1 cellular context compared by ENCODE assay signal in genomic region chr2:186068154-186068826, GRCh38.
TF ChIP-seq lines count a peak whose summit lies in the region.

No MANE protein-coding gene starts in this region.

TF ChIP-seq in HepG2, 621 proteins besides CTCF, POLR2A, EP300 and RAD21 (continued from another document):
- TF ChIP-seq, protein P1, sequence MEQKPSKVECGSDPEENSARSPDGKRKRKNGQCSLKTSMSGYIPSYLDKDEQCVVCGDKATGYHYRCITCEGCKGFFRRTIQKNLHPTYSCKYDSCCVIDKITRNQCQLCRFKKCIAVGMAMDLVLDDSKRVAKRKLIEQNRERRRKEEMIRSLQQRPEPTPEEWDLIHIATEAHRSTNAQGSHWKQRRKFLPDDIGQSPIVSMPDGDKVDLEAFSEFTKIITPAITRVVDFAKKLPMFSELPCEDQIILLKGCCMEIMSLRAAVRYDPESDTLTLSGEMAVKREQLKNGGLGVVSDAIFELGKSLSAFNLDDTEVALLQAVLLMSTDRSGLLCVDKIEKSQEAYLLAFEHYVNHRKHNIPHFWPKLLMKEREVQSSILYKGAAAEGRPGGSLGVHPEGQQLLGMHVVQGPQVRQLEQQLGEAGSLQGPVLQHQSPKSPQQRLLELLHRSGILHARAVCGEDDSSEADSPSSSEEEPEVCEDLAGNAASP (CRISPR knock-in tag; IDR thresholded peaks at IDR 0.05; ENCODE audit: borderline replicate concordance), result peak; percentile 91; the same call in 1 of the 2 replicates
- no peak for TF ChIP-seq SMAD9 (CRISPR knock-in tag; IDR thresholded peaks at IDR 0.05)
- no peak for TF ChIP-seq YEATS2 (CRISPR knock-in tag; IDR thresholded peaks at IDR 0.05; ENCODE audit: borderline replicate concordance)
- TF ChIP-seq ZFP41 (CRISPR knock-in tag; IDR thresholded peaks at IDR 0.05; ENCODE audit: borderline replicate concordance), result no peak
- TF ChIP-seq, protein P2, sequence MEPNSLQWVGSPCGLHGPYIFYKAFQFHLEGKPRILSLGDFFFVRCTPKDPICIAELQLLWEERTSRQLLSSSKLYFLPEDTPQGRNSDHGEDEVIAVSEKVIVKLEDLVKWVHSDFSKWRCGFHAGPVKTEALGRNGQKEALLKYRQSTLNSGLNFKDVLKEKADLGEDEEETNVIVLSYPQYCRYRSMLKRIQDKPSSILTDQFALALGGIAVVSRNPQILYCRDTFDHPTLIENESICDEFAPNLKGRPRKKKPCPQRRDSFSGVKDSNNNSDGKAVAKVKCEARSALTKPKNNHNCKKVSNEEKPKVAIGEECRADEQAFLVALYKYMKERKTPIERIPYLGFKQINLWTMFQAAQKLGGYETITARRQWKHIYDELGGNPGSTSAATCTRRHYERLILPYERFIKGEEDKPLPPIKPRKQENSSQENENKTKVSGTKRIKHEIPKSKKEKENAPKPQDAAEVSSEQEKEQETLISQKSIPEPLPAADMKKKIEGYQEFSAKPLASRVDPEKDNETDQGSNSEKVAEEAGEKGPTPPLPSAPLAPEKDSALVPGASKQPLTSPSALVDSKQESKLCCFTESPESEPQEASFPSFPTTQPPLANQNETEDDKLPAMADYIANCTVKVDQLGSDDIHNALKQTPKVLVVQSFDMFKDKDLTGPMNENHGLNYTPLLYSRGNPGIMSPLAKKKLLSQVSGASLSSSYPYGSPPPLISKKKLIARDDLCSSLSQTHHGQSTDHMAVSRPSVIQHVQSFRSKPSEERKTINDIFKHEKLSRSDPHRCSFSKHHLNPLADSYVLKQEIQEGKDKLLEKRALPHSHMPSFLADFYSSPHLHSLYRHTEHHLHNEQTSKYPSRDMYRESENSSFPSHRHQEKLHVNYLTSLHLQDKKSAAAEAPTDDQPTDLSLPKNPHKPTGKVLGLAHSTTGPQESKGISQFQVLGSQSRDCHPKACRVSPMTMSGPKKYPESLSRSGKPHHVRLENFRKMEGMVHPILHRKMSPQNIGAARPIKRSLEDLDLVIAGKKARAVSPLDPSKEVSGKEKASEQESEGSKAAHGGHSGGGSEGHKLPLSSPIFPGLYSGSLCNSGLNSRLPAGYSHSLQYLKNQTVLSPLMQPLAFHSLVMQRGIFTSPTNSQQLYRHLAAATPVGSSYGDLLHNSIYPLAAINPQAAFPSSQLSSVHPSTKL (CRISPR knock-in tag; IDR thresholded peaks at IDR 0.05), result peak; percentile 44; the same call in 1 of the 2 replicates
- TF ChIP-seq ZNF772 (CRISPR knock-in tag; IDR thresholded peaks at IDR 0.05), result no peak
- TF ChIP-seq HIC2 (CRISPR knock-in tag; IDR thresholded peaks at IDR 0.05; ENCODE audit: low read depth), result no peak
- TF ChIP-seq RFX1 (IDR thresholded peaks at IDR 0.05), result no peak
- TF ChIP-seq IRF2 (CRISPR knock-in tag; IDR thresholded peaks at IDR 0.05), result no peak
- TF ChIP-seq, protein P3, sequence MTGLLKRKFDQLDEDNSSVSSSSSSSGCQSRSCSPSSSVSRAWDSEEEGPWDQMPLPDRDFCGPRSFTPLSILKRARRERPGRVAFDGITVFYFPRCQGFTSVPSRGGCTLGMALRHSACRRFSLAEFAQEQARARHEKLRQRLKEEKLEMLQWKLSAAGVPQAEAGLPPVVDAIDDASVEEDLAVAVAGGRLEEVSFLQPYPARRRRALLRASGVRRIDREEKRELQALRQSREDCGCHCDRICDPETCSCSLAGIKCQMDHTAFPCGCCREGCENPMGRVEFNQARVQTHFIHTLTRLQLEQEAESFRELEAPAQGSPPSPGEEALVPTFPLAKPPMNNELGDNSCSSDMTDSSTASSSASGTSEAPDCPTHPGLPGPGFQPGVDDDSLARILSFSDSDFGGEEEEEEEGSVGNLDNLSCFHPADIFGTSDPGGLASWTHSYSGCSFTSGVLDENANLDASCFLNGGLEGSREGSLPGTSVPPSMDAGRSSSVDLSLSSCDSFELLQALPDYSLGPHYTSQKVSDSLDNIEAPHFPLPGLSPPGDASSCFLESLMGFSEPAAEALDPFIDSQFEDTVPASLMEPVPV (CRISPR knock-in tag; IDR thresholded peaks at IDR 0.05), result no peak
- TF ChIP-seq DR1 (CRISPR knock-in tag; IDR thresholded peaks at IDR 0.05), result no peak
- no peak for TF ChIP-seq KMT2B (CRISPR knock-in tag; IDR thresholded peaks at IDR 0.05)
- no peak for TF ChIP-seq ZNF451 (CRISPR knock-in tag; IDR thresholded peaks at IDR 0.05)
- TF ChIP-seq ZBTB21 (CRISPR knock-in tag; IDR thresholded peaks at IDR 0.05), result no peak
- TF ChIP-seq, protein P4, sequence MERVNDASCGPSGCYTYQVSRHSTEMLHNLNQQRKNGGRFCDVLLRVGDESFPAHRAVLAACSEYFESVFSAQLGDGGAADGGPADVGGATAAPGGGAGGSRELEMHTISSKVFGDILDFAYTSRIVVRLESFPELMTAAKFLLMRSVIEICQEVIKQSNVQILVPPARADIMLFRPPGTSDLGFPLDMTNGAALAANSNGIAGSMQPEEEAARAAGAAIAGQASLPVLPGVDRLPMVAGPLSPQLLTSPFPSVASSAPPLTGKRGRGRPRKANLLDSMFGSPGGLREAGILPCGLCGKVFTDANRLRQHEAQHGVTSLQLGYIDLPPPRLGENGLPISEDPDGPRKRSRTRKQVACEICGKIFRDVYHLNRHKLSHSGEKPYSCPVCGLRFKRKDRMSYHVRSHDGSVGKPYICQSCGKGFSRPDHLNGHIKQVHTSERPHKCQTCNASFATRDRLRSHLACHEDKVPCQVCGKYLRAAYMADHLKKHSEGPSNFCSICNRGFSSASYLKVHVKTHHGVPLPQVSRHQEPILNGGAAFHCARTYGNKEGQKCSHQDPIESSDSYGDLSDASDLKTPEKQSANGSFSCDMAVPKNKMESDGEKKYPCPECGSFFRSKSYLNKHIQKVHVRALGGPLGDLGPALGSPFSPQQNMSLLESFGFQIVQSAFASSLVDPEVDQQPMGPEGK (CRISPR knock-in tag; IDR thresholded peaks at IDR 0.05), result no peak
- no peak for TF ChIP-seq MTA3 (CRISPR knock-in tag; IDR thresholded peaks at IDR 0.05)
- peak; percentile 40; the same call in 1 of the 2 replicates for TF ChIP-seq SAP130 (CRISPR knock-in tag; IDR thresholded peaks at IDR 0.05; ENCODE audit: low read depth)
- TF ChIP-seq ZMYM4 (CRISPR knock-in tag; IDR thresholded peaks at IDR 0.05), result 0 out of 2 replicates have a peak, but pooled peaks have one; percentile 41
- no peak for TF ChIP-seq ZBTB49 (CRISPR knock-in tag; IDR thresholded peaks at IDR 0.05; ENCODE audit: borderline replicate concordance)
- TF ChIP-seq ZNF496 (CRISPR knock-in tag; IDR thresholded peaks at IDR 0.05; ENCODE audit: insufficient replicate concordance), result no peak
- TF ChIP-seq ZNF883 (CRISPR knock-in tag; IDR thresholded peaks at IDR 0.05; ENCODE audit: not compliant biosample characterization), result no peak
- no peak for TF ChIP-seq CENPBD1 (CRISPR knock-in tag; IDR thresholded peaks at IDR 0.05; ENCODE audit: borderline replicate concordance, low read depth)
- 0 out of 2 replicates have a peak, but pooled peaks have one; percentile 48 for TF ChIP-seq TGIF2 (CRISPR knock-in tag; IDR thresholded peaks at IDR 0.05)
- 0 out of 2 replicates have a peak, but pooled peaks have one; percentile 27 for TF ChIP-seq MNT (IDR thresholded peaks at IDR 0.05)
- no peak for TF ChIP-seq ZNF615 (CRISPR knock-in tag; IDR thresholded peaks at IDR 0.05; ENCODE audit: borderline replicate concordance)
- TF ChIP-seq ZNF605 (CRISPR knock-in tag; IDR thresholded peaks at IDR 0.05), result no peak
- 0 out of 2 replicates have a peak, but pooled peaks have one; percentile 45 for TF ChIP-seq ZNF644 (CRISPR knock-in tag; IDR thresholded peaks at IDR 0.05; ENCODE audit: low read depth)
- no peak for TF ChIP-seq ZNF773 (CRISPR knock-in tag; IDR thresholded peaks at IDR 0.05; ENCODE audit: borderline replicate concordance)
- TF ChIP-seq TRIM24 (CRISPR knock-in tag; IDR thresholded peaks at IDR 0.05), result no peak
- TF ChIP-seq GTF3A (CRISPR knock-in tag; conservative IDR thresholded peaks at IDR 0.05), result no peak
- TF ChIP-seq, protein P5, sequence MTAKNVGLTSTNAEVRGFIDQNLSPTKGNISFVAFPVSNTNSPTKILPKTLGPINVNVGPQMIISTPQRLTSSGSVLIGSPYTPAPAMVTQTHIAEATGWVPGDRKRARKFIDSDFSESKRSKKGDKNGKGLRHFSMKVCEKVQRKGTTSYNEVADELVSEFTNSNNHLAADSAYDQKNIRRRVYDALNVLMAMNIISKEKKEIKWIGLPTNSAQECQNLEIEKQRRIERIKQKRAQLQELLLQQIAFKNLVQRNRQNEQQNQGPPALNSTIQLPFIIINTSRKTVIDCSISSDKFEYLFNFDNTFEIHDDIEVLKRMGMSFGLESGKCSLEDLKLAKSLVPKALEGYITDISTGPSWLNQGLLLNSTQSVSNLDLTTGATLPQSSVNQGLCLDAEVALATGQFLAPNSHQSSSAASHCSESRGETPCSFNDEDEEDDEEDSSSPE (CRISPR knock-in tag; IDR thresholded peaks at IDR 0.05), result no peak
- TF ChIP-seq, protein P6, sequence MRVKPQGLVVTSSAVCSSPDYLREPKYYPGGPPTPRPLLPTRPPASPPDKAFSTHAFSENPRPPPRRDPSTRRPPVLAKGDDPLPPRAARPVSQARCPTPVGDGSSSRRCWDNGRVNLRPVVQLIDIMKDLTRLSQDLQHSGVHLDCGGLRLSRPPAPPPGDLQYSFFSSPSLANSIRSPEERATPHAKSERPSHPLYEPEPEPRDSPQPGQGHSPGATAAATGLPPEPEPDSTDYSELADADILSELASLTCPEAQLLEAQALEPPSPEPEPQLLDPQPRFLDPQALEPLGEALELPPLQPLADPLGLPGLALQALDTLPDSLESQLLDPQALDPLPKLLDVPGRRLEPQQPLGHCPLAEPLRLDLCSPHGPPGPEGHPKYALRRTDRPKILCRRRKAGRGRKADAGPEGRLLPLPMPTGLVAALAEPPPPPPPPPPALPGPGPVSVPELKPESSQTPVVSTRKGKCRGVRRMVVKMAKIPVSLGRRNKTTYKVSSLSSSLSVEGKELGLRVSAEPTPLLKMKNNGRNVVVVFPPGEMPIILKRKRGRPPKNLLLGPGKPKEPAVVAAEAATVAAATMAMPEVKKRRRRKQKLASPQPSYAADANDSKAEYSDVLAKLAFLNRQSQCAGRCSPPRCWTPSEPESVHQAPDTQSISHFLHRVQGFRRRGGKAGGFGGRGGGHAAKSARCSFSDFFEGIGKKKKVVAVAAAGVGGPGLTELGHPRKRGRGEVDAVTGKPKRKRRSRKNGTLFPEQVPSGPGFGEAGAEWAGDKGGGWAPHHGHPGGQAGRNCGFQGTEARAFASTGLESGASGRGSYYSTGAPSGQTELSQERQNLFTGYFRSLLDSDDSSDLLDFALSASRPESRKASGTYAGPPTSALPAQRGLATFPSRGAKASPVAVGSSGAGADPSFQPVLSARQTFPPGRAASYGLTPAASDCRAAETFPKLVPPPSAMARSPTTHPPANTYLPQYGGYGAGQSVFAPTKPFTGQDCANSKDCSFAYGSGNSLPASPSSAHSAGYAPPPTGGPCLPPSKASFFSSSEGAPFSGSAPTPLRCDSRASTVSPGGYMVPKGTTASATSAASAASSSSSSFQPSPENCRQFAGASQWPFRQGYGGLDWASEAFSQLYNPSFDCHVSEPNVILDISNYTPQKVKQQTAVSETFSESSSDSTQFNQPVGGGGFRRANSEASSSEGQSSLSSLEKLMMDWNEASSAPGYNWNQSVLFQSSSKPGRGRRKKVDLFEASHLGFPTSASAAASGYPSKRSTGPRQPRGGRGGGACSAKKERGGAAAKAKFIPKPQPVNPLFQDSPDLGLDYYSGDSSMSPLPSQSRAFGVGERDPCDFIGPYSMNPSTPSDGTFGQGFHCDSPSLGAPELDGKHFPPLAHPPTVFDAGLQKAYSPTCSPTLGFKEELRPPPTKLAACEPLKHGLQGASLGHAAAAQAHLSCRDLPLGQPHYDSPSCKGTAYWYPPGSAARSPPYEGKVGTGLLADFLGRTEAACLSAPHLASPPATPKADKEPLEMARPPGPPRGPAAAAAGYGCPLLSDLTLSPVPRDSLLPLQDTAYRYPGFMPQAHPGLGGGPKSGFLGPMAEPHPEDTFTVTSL (CRISPR knock-in tag; IDR thresholded peaks at IDR 0.05; ENCODE audit: borderline replicate concordance), result peak; percentile 34; the same call in 1 of the 2 replicates
- peak; percentile 92 for TF ChIP-seq ZNF331 (CRISPR knock-in tag; IDR thresholded peaks at IDR 0.05)
- TF ChIP-seq MXI1 (IDR thresholded peaks at IDR 0.05; ENCODE audit: borderline replicate concordance, low read depth, low read length), result peak; percentile 46; the same call in 1 of the 3 replicates
- TF ChIP-seq KDM1A (CRISPR knock-in tag; IDR thresholded peaks at IDR 0.05), result no peak
- no peak for TF ChIP-seq MBD4 (IDR thresholded peaks at IDR 0.05; ENCODE audit: borderline replicate concordance, low read length)
